30 cellular contexts compared by ENCODE assay signal in the genomic region with DNA sequence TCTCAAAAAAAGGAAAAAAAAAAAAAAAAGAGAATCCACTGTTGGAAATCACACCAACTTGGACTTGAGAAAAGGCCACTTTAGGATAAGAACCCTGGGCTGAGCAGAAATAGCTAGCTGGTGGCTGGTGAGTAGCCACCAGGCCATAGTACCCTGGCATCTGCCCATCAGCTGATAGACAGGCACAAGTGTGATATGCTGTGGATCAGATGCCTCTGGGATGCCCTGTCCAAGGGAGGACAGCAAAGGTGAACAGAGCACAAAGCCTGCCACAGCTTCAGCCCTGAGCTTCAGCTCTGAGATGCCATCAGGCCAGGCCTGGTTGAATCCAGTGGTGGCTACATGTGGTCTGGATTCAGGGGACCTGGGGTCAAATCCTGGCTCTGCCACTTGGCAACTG. TPM values are rescaled to one million over a fixed set of nuclear protein-coding genes. Genes with fewer than 3 reads are reported as not detected.
"Had no signal": no experiment of that assay in that cellular context is flagged by ENCODE, and none has a peak within 500 bp of the region (broad histone marks: within the 10 kb centered on the region; RNA-seq: fewer than 3 reads in every experiment).

No MANE protein-coding gene starts in this region.

- H3K9ac ChIP-seq: KMS-11 had no signal

- H3K27ac ChIP-seq: ascending aorta, body of pancreas, KMS-11, VCaP had no signal

- H3K27me3 ChIP-seq: ascending aorta, body of pancreas, MG63 had no signal

- H3K9me3 ChIP-seq: ascending aorta, body of pancreas, MG63 had no signal

- ATAC-seq: activated naive CD4-positive, alpha-beta T cell treated with anti-CD3 and anti-CD28 coated beads, Interleukin-2, amount 50 U/mL, for 72 hours; activated naive CD8-positive, alpha-beta T cell treated with anti-CD3 and anti-CD28 coated beads, Interleukin-2, amount 50 U/mL, for 24 hours; activated T-cell treated with anti-CD3 and anti-CD28 coated beads, Interleukin-2, amount 50 U/mL, for 4 hours; body of pancreas; Panc1; T-cell had no signal

- DNase-seq: activated CD4-positive, alpha-beta memory T cell treated with anti-CD3 and anti-CD28 coated beads for 36 hours; activated CD4-positive, alpha-beta T cell treated with anti-CD3 and anti-CD28 coated beads, Interleukin-2, amount 10 ng/mL, durations not matched to agents 7 days and 5 days; activated CD4-positive, CD25-positive, alpha-beta regulatory T cell; activated CD8-positive, alpha-beta memory T cell treated with anti-CD3 and anti-CD28 coated beads for 24 hours; activated effector memory CD4-positive, alpha-beta T cell treated with anti-CD3 and anti-CD28 coated beads, Interleukin-2, amount 50 U/mL, for 16 hours; activated naive CD4-positive, alpha-beta T cell treated with Interleukin-2 at 50 U/mL for 16 hours; activated naive CD8-positive, alpha-beta T cell treated with anti-CD3 and anti-CD28 coated beads, Interleukin-2, amount 50 U/mL, for 24 hours; activated T-cell treated with anti-CD3 and anti-CD28 coated beads, Interleukin-2, amount 50 U/mL, for 4 hours; amniotic stem cell; body of pancreas; MG63; MV-4-11; NCI-H1092 treated with DMSO at 0.1 percent for 48 hours; NCI-H1417 treated with DMSO at 0.1 percent for 48 hours; NCI-H1694 treated with DMSO at 0.1 percent for 48 hours; NCI-H2029 treated with DMSO at 0.1 percent for 48 hours; NCI-H345; NCI-H510A; NCI-H526 treated with DMSO at 0.1 percent for 48 hours; NCI-H82; OCI-M1; RPMI8226; SHP77 treated with DMSO at 0.1 percent for 48 hours; T-cell had no signal

- H3K4me3 ChIP-seq: ascending aorta, body of pancreas, MG63 had no signal

- H3K4me1 ChIP-seq: ascending aorta had no signal

RNA-seq across cellular contexts. Expression of a gene that starts 21.3 kb away (rescaled TPM):
- total RNA-seq: ascending aorta, body of pancreas, bronchial epithelial cell had no signal
